Comparison of ENCODE assay signal across 8 cellular contexts in the genomic region with DNA sequence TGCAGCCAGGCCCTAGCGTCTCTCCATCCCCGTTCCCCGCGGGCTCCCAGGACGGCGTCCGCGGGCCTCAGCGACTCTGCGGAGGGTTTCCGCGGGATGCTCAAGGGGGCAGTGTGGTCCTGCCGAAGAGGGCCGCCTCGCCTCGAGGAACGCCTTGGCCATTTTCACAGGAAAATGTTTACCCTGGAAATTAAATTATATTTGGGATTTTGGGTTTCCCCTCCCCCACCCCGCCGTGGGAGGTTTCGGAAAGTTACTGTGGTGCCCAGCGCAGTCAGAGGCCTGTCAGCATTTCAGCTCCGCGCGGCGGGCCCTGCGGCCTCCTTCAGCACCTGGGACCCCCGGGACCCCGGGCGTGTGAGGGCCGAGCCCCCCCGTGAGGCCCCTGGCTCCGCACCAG.
DNase-seq lines count a peak whose midpoint lies in the region; ATAC-seq and TF ChIP-seq lines count a peak whose summit lies in the region.

No MANE protein-coding gene starts in this region.

- H3K4me1 ChIP-seq in body of pancreas = no peaks in the 10 kb centered on the region

- TF ChIP-seq CTCF in AG10803 (conservative IDR thresholded peaks at IDR 0.05; ENCODE audit: low read length) (peak; percentile 56), HFF-Myc (IDR thresholded peaks at IDR 0.05; ENCODE audit: low read depth, low read length, missing control alignments) (peak; percentile 66), body of pancreas (IDR thresholded peaks at IDR 0.05) (peak in 4 of 7 experiments; percentile 26 to 43 (median 28))

- WGBS in body of pancreas, 2 donors = 7 to 10% methylated on average over 17 to 32 of the region's 32 CpGs

- ATAC-seq in body of pancreas = peak; percentile 30
- no peak for ATAC-seq in HG03025 (IDR thresholded peaks at IDR 0.05; ENCODE audit: low FRiP score, unreplicated experiment)
- no peak for ATAC-seq in GM18873 (IDR thresholded peaks at IDR 0.05; ENCODE audit: low FRiP score, unreplicated experiment)

- H3K36me3 ChIP-seq in body of pancreas (replicated peaks in 1 of 2; ENCODE audit: insufficient read depth in 1 of 2, low read depth in 2 of 2) = no peaks in the 10 kb centered on the region

- H3K27me3 ChIP-seq in body of pancreas = no peaks in the 10 kb centered on the region

- H3K27ac ChIP-seq in body of pancreas = no peak overlapping the region

- DNase-seq in AG10803 (ENCODE audit: low read depth) = peak; percentile 31
- peak; percentile 4 for DNase-seq in HFF-Myc (ENCODE audit: extremely low read depth, low read depth)
- DNase-seq in body of pancreas = peak; percentile 16 to 35 (median 30)
- peak; percentile 36 for DNase-seq in iris pigment epithelial cell (ENCODE audit: low read depth)
- DNase-seq in stimulated activated CD8-positive, alpha-beta memory T cell treated with anti-CD3 and anti-CD28 coated beads, Interleukin-4, amount 100 ng/mL, for 48 hours = peak; percentile 50
- DNase-seq in NCI-H2107 treated with DMSO at 0.1 percent for 48 hours (lab: John Stamatoyannopoulos, UW; ENCODE audit: unreplicated experiment) = no peak

- no peaks in the 10 kb centered on the region for H3K9me3 ChIP-seq in body of pancreas

- intact Hi-C loops in body of pancreas (cut with DNase I) = no loop called here

- TF ChIP-seq POLR2A in body of pancreas (IDR thresholded peaks at IDR 0.05) = no peak

- H3K4me3 ChIP-seq in AG10803 (ENCODE audit: low read length) (peak overlapping the region; percentile 16; the same call in 1 of the 2 replicates), HFF-Myc (replicated peaks; ENCODE audit: low read depth, low read length) (no peak overlapping the region), body of pancreas (no peak overlapping the region)
